Comparison of ENCODE assay signal across 15 cellular contexts in the genomic region with DNA sequence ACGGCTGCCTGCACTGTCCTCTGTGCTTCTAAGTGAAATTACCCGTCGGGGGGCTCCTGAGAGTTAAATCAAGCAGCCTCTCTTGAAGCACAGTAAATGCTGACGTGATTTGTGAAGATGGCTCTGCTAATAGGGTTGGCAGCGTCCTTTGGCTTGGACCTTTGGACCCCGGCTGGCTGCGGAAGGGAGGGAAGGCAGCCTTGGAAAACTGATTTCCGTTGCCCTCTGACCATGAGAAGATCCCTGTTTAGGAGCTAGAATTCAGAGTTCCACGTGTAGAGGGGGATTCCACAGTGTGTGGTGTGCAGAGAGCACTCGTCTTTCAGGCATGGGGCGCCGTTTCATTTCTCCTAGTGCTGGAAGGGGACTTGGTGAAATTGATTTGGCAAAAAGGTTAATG.
DNase-seq lines count a peak whose midpoint lies in the region; ATAC-seq and TF ChIP-seq lines count a peak whose summit lies in the region.
"Had no signal": no experiment of that assay in that cellular context is flagged by ENCODE, and none has a peak within 500 bp of the region (broad histone marks: within the 10 kb centered on the region; RNA-seq: fewer than 3 reads in every experiment).

No MANE protein-coding gene starts in this region.

- in situ Hi-C loops in ACHN (cut with HindIII; ENCODE audit: low pct_ligation_motif_present, low pct_unique_long_range_greater_than_20kb, low sequenced_read_pairs): no loop called here

- H3K9me3 Mint-ChIP-seq in naive B cell: no peaks in the 10 kb centered on the region
- peaks cover 0 to 8% (median 0%) of the 10 kb centered on the region in 9 donors for H3K9me3 Mint-ChIP-seq in naive thymus-derived CD8-positive, alpha-beta T cell

- no peak overlapping the region for H3K4me3 Mint-ChIP-seq in naive B cell
- no peak overlapping the region for H3K4me3 Mint-ChIP-seq in naive thymus-derived CD8-positive, alpha-beta T cell

- no peaks in the 10 kb centered on the region for H3K36me3 ChIP-seq in left ventricle myocardium inferior
- H3K36me3 ChIP-seq: BLaER1 had no signal

- peaks cover 24 to 43% (median 40%) of the 10 kb centered on the region in 3 donors for H3K4me1 Mint-ChIP-seq in naive B cell
- H3K4me1 Mint-ChIP-seq in naive thymus-derived CD8-positive, alpha-beta T cell: peaks cover 5 to 30% (median 23%) of the 10 kb centered on the region in 4 donors

- intact Hi-C loops in Right ventricle myocardium inferior (cut with DNase I): no loop called here
- intact Hi-C loops in left ventricle myocardium inferior (cut with micrococcal nuclease): no loop called here

- no peaks in the 10 kb centered on the region for H3K4me1 ChIP-seq in left ventricle myocardium inferior
- H3K4me1 ChIP-seq: BLaER1 had no signal

- DNase-seq in Right ventricle myocardium inferior (ENCODE audit: missing footprints) (peak; percentile 2), left ventricle myocardium inferior (no peak), left kidney (ENCODE audit: low read depth, low spot score) (peak; percentile 27), naive B cell (no peak), ACHN (no peak)
- DNase-seq in activated CD4-positive, CD25-positive, alpha-beta regulatory T cell treated with anti-CD3 and anti-CD28 coated beads, Interleukin-2, amount 50 U/mL, for 72 hours: no peak
- no peak for DNase-seq in naive thymus-derived CD8-positive, alpha-beta T cell
- DNase-seq: AML-193, Calu3, DMS 273 treated with DMSO at 0.1 percent for 48 hours, GM23248 had no signal

- H3K4me3 ChIP-seq in left ventricle myocardium inferior: no peak overlapping the region
- H3K4me3 ChIP-seq: BLaER1, GM23248 had no signal

- H3K27me3 ChIP-seq in left ventricle myocardium inferior (ENCODE audit: low read depth): no peaks in the 10 kb centered on the region
- H3K27me3 ChIP-seq: BLaER1 had no signal

- POLR2A ChIA-PET in naive thymus-derived CD8-positive, alpha-beta T cell (lab: Charles Lee): no interaction called here

- no peak overlapping the region for H3K27ac ChIP-seq in left ventricle myocardium inferior (replicated peaks)
- H3K27ac ChIP-seq: 22Rv1, BLaER1, GM23248 had no signal

- H3K27me3 Mint-ChIP-seq in naive B cell: no peaks in the 10 kb centered on the region
- H3K27me3 Mint-ChIP-seq in naive thymus-derived CD8-positive, alpha-beta T cell: no peaks in the 10 kb centered on the region

- H3K36me3 Mint-ChIP-seq in naive B cell: no peaks in the 10 kb centered on the region
- H3K36me3 Mint-ChIP-seq in naive thymus-derived CD8-positive, alpha-beta T cell: no peaks in the 10 kb centered on the region

- no peak for ATAC-seq in Right ventricle myocardium inferior
- no peak for ATAC-seq in naive B cell (ENCODE audit: low read depth in 2 of 2)
- ATAC-seq in GM19328 (IDR thresholded peaks at IDR 0.05; ENCODE audit: unreplicated experiment): no peak
- ATAC-seq in naive thymus-derived CD8-positive, alpha-beta T cell: no peak
- ATAC-seq: HCT116 had no signal

- no peak for TF ChIP-seq CTCF in left ventricle myocardium inferior (IDR thresholded peaks at IDR 0.05; ENCODE audit: borderline replicate concordance)

- no peaks in the 10 kb centered on the region for H3K9me3 ChIP-seq in left ventricle myocardium inferior (replicated peaks)
- H3K9me3 ChIP-seq: BLaER1 had no signal

- H3K27ac Mint-ChIP-seq in naive B cell: peak overlapping the region in 4 of 6 donors; percentile 33 to 78 (median 54)
- H3K27ac Mint-ChIP-seq in naive thymus-derived CD8-positive, alpha-beta T cell: no peak overlapping the region

Comparison
In these comparisons a context has a peak if more than half of its experiments do, and no peak if none do; other contexts are left out.
1. DNase-seq: peak in Right ventricle myocardium inferior (single experiment) and left kidney (single experiment); none in left ventricle myocardium inferior (single experiment), naive B cell (single experiment), ACHN (single experiment), activated CD4-positive, CD25-positive, alpha-beta regulatory T cell treated with anti-CD3 and anti-CD28 coated beads, Interleukin-2, amount 50 U/mL, for 72 hours (single experiment) and naive thymus-derived CD8-positive, alpha-beta T cell (0 of 10).
2. H3K27ac Mint-ChIP-seq: peak in naive B cell (4 of 6); none in naive thymus-derived CD8-positive, alpha-beta T cell (0 of 10).